In the genomic region with DNA sequence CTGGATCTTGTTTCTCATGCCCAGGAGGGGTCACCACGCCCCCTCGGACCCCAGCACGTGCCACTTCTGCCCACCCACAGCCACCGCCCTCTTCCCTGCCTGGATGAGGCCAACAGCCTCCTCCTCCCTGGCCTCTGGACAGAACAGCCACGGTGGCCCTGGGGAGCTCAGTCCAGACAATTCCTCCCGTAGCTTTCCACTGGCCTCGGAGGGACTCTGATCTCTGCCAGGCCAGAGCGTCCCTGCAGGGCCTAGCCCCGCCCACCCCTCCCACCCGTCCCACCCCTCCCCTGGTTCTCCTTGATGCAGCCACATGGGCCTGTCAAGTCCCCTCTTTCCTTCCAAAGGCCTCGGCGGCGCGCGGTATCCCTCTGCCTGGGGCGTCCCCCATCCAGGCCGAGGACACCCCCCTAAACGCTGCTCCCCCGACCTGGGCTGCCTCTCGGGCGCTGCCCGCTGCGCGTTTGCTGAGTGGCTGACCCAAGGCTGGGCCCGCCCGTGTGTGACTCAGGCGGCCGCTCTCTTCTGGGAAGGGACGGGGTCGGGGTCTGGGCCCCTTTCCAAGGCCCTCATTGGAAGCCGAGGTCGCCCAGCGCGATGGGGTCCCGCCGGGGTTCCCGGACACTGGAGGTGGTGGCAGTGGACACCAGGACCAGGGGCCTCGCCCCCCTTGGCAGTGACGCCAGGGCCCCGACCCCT, we compare ENCODE assay signal across 8 cellular contexts. TPM values are rescaled to one million over a fixed set of nuclear protein-coding genes. Genes with fewer than 3 reads are reported as not detected.
DNase-seq lines count a peak whose midpoint lies in the region; ATAC-seq and TF ChIP-seq lines count a peak whose summit lies in the region.

No MANE protein-coding gene starts in this region.

- peak overlapping the region; percentile 88 for H3K4me3 ChIP-seq in skeletal muscle cell (ENCODE audit: low read depth, low read length)

- peak overlapping the region; percentile 92 for H3K27ac ChIP-seq in caudate nucleus (ENCODE audit: low read depth, low read length)

- peak; percentile 12 for ATAC-seq in HG02870 (IDR thresholded peaks at IDR 0.05; ENCODE audit: unreplicated experiment)

- DNase-seq in activated gamma-delta T cell treated with Interleukin-2 at 50 U/mL for 16 hours (peak; percentile 17), activated gamma-delta T cell (lab: John Stamatoyannopoulos, UW) (no peak), caudate nucleus (lab: John Stamatoyannopoulos, UW) (peak in 28 of 61 donors; percentile 13 to 79 (median 47)), iPS-NIHi11 (ENCODE audit: low spot score) (peak; percentile 87), skeletal muscle cell (ENCODE audit: low read depth) (no peak)
- DNase-seq in stimulated activated CD4-positive, alpha-beta T cell treated with anti-CD3 and anti-CD28 coated beads, Interleukin-2, amount 100 ng/mL, for 48 hours: no peak

TF ChIP-seq in PFSK-1, 5 proteins besides CTCF, POLR2A, EP300 and RAD21:
- TF ChIP-seq FOXP2 (optimal IDR thresholded peaks at IDR 0.05; ENCODE audit: borderline replicate concordance, extremely low read depth, extremely low read length, insufficient read depth) (no peak), TAF1 (IDR thresholded peaks at IDR 0.05; ENCODE audit: borderline replicate concordance, insufficient read depth, low read length) (no peak), SIN3A (IDR thresholded peaks at IDR 0.05; ENCODE audit: borderline replicate concordance, insufficient read depth, low read length) (0 out of 2 replicates have a peak, but pooled peaks have one; percentile 17), POLR2AphosphoS5 (IDR thresholded peaks at IDR 0.05; ENCODE audit: low read depth, low read length) (no peak; the same call in 1 of the 2 replicates)
- TF ChIP-seq, protein P1, sequence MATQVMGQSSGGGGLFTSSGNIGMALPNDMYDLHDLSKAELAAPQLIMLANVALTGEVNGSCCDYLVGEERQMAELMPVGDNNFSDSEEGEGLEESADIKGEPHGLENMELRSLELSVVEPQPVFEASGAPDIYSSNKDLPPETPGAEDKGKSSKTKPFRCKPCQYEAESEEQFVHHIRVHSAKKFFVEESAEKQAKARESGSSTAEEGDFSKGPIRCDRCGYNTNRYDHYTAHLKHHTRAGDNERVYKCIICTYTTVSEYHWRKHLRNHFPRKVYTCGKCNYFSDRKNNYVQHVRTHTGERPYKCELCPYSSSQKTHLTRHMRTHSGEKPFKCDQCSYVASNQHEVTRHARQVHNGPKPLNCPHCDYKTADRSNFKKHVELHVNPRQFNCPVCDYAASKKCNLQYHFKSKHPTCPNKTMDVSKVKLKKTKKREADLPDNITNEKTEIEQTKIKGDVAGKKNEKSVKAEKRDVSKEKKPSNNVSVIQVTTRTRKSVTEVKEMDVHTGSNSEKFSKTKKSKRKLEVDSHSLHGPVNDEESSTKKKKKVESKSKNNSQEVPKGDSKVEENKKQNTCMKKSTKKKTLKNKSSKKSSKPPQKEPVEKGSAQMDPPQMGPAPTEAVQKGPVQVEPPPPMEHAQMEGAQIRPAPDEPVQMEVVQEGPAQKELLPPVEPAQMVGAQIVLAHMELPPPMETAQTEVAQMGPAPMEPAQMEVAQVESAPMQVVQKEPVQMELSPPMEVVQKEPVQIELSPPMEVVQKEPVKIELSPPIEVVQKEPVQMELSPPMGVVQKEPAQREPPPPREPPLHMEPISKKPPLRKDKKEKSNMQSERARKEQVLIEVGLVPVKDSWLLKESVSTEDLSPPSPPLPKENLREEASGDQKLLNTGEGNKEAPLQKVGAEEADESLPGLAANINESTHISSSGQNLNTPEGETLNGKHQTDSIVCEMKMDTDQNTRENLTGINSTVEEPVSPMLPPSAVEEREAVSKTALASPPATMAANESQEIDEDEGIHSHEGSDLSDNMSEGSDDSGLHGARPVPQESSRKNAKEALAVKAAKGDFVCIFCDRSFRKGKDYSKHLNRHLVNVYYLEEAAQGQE (IDR thresholded peaks at IDR 0.05; ENCODE audit: insufficient read depth in 1 of 2, low read depth in 2 of 2, low read length in 2 of 2): no peak

RNA-seq across cellular contexts. Expression of a gene that starts 0.6 kb away (rescaled TPM):
- 95.7 TPM for polyA plus RNA-seq in PFSK-1 (2012; ENCODE audit: insufficient read length, low read depth)

RNA-seq across cellular contexts. Expression of a gene that starts 54.0 kb away (rescaled TPM):
- 57.8 TPM for polyA plus RNA-seq in PFSK-1 (2012; ENCODE audit: insufficient read length, low read depth)

RNA-seq across cellular contexts. Expression of a gene that starts 54.1 kb away (rescaled TPM):
- 1,030 TPM for polyA plus RNA-seq in PFSK-1 (2012; ENCODE audit: insufficient read length, low read depth)

Comparison
In these comparisons a context has a peak if more than half of its experiments do, and no peak if none do; other contexts are left out.
1. DNase-seq: peak in activated gamma-delta T cell treated with Interleukin-2 at 50 U/mL for 16 hours (single experiment) and iPS-NIHi11 (single experiment); none in activated gamma-delta T cell (single experiment), skeletal muscle cell (single experiment) and stimulated activated CD4-positive, alpha-beta T cell treated with anti-CD3 and anti-CD28 coated beads, Interleukin-2, amount 100 ng/mL, for 48 hours (0 of 2).